Comparison of ENCODE assay signal across 9 cellular contexts in genomic region chr19:8148410-8149231, GRCh38. TPM values are rescaled to one million over a fixed set of nuclear protein-coding genes. Genes with fewer than 3 reads are reported as not detected.
A peak's percentile ranks its signal among the peaks of the same experiment; 100 is the strongest.
DNase-seq lines count a peak whose midpoint lies in the region; TF ChIP-seq lines count a peak whose summit lies in the region.
"Had no signal": no experiment of that assay in that cellular context is flagged by ENCODE, and none has a peak within 500 bp of the region (broad histone marks: within the 10 kb centered on the region; RNA-seq: fewer than 3 reads in every experiment).

No MANE protein-coding gene starts in this region.

- no peaks in the 10 kb centered on the region for H3K36me3 ChIP-seq in smooth muscle cell (ENCODE audit: low read depth)
- no peaks in the 10 kb centered on the region for H3K36me3 ChIP-seq in Karpas-422 (ENCODE audit: insufficient read depth, low read length)

- WGBS in smooth muscle cell (ENCODE audit: low lambda C conversion rate), result 17% methylated on average over 14 of the region's 46 CpGs

- H2AFZ ChIP-seq in smooth muscle cell (ENCODE audit: low read depth) (no peak overlapping the region), Karpas-422 (ENCODE audit: low read length) (no peak overlapping the region)

- no peak for TF ChIP-seq CTCF in glutamatergic neuron (IDR thresholded peaks at IDR 0.05; ENCODE audit: partially characterized antibody, unreplicated experiment)
- TF ChIP-seq CTCF in smooth muscle cell (IDR thresholded peaks at IDR 0.05; ENCODE audit: borderline replicate concordance, insufficient read depth, poor library complexity, severe bottlenecking), result no peak

- H3K27ac ChIP-seq in smooth muscle cell (ENCODE audit: low read depth), result no peak overlapping the region
- no peak overlapping the region for H3K27ac ChIP-seq in Karpas-422 (ENCODE audit: low read length)

- H3K27ac Mint-ChIP-seq in glutamatergic neuron (ENCODE audit: unreplicated experiment), result peak overlapping the region; percentile 29

- peaks cover 3% of the 10 kb centered on the region for H3K4me1 Mint-ChIP-seq in glutamatergic neuron (ENCODE audit: low read depth, unreplicated experiment)

- H3K9me3 ChIP-seq in smooth muscle cell (replicated peaks; ENCODE audit: low read depth), result no peaks in the 10 kb centered on the region
- no peaks in the 10 kb centered on the region for H3K9me3 ChIP-seq in Karpas-422 (ENCODE audit: low read length)

- peaks cover 22% of the 10 kb centered on the region for H3K27me3 ChIP-seq in smooth muscle cell (ENCODE audit: low read depth)
- no peaks in the 10 kb centered on the region for H3K27me3 ChIP-seq in Karpas-422 (ENCODE audit: low read length)

- no peaks in the 10 kb centered on the region for H3K79me2 ChIP-seq in smooth muscle cell (ENCODE audit: low read depth)
- no peaks in the 10 kb centered on the region for H3K79me2 ChIP-seq in Karpas-422 (ENCODE audit: low read length)

- peak overlapping the region; percentile 74 for H3K4me3 Mint-ChIP-seq in glutamatergic neuron (ENCODE audit: unreplicated experiment)

- peak overlapping the region; percentile 54 for H3K4me3 ChIP-seq in smooth muscle cell
- no peak overlapping the region for H3K4me3 ChIP-seq in Karpas-422 (ENCODE audit: low read length)

- H3K36me3 Mint-ChIP-seq in glutamatergic neuron (ENCODE audit: unreplicated experiment), result no peaks in the 10 kb centered on the region

- peaks cover 14% of the 10 kb centered on the region for H3K27me3 Mint-ChIP-seq in glutamatergic neuron (ENCODE audit: unreplicated experiment)

- no peaks in the 10 kb centered on the region for H4K20me1 ChIP-seq in smooth muscle cell (ENCODE audit: low read depth)
- H4K20me1 ChIP-seq in Karpas-422 (ENCODE audit: insufficient read depth, low read depth, low read length), result no peaks in the 10 kb centered on the region

- no peaks in the 10 kb centered on the region for H3K9me2 ChIP-seq in Karpas-422 (replicated peaks; ENCODE audit: insufficient read depth, low read length)

- no peaks in the 10 kb centered on the region for H3K4me1 ChIP-seq in smooth muscle cell (ENCODE audit: low read depth)
- no peaks in the 10 kb centered on the region for H3K4me1 ChIP-seq in Karpas-422 (ENCODE audit: low read length)

- H3K9ac ChIP-seq in smooth muscle cell (ENCODE audit: low read depth), result no peak overlapping the region
- no peak overlapping the region for H3K9ac ChIP-seq in Karpas-422 (ENCODE audit: low read length)

- H3K9me3 Mint-ChIP-seq in glutamatergic neuron (ENCODE audit: unreplicated experiment), result peaks cover 12% of the 10 kb centered on the region

- H3K4me2 ChIP-seq in smooth muscle cell, result peak overlapping the region; percentile 91
- no peak overlapping the region for H3K4me2 ChIP-seq in Karpas-422 (ENCODE audit: low read depth, low read length, poor library complexity, severe bottlenecking)

- no peaks in the 10 kb centered on the region for H3F3A ChIP-seq in smooth muscle cell (ENCODE audit: low read depth)

- peak; percentile 22 to 60 for DNase-seq in NCI-H526 (lab: John Stamatoyannopoulos, UW)
- DNase-seq in NCI-H526 treated with DMSO at 0.1 percent for 48 hours (lab: John Stamatoyannopoulos, UW), result no peak
- DNase-seq in NCI-H774 (lab: John Stamatoyannopoulos, UW), result peak; percentile 11
- peak; percentile 57 for DNase-seq in glutamatergic neuron
- DNase-seq in smooth muscle cell (lab: John Stamatoyannopoulos, UW; ENCODE audit: unreplicated experiment), result no peak
- DNase-seq in Karpas-422, result no peak
- DNase-seq in NCI-H187 treated with DMSO at 0.1 percent for 48 hours (lab: John Stamatoyannopoulos, UW), result no peak
- DNase-seq in activated gamma-delta T cell (lab: John Stamatoyannopoulos, UW), result no peak

RNA-seq across cellular contexts. Expression of gene FBN3, which starts 0.8 kb away (rescaled TPM):
- total RNA-seq in glutamatergic neuron (ENCODE audit: unreplicated experiment), result 18.3 TPM
- total RNA-seq in smooth muscle cell, result not detected in 2 replicates
- polyA plus RNA-seq in smooth muscle cell, result not detected in 2 replicates
- total RNA-seq in Karpas-422 (2014; rRNA removed; shearing (Covaris generic); ENCODE audit: low replicate concordance), result not detected in 2 replicates
- polyA plus RNA-seq: BJ had no signal

Comparison
In these comparisons a context has a peak if more than half of its experiments do, and no peak if none do; other contexts are left out.
1. DNase-seq: peak in NCI-H526 (2 of 2), NCI-H774 (single experiment) and glutamatergic neuron (single experiment); none in NCI-H526 treated with DMSO at 0.1 percent for 48 hours (single experiment), smooth muscle cell (single experiment), Karpas-422 (single experiment), NCI-H187 treated with DMSO at 0.1 percent for 48 hours (single experiment) and activated gamma-delta T cell (single experiment).
2. RNA of gene FBN3, which starts 0.8 kb away (total RNA-seq): 18.3 TPM in glutamatergic neuron (single experiment); not detected in smooth muscle cell and not detected in Karpas-422; every median in the first group is over 10 times any median in the second.